Comparison of ENCODE assay signal across 23 cellular contexts in genomic region chr1:21059021-21059420, GRCh38.
A peak's percentile ranks its signal among the peaks of the same experiment; 100 is the strongest.
DNase-seq lines count a peak whose midpoint lies in the region; ATAC-seq, FAIRE-seq and TF ChIP-seq lines count a peak whose summit lies in the region.
"Had no signal": no experiment of that assay in that cellular context is flagged by ENCODE, and none has a peak within 500 bp of the region (broad histone marks: within the 10 kb centered on the region; RNA-seq: fewer than 3 reads in every experiment).

No MANE protein-coding gene starts in this region.

- no peak overlapping the region for H2BK120ac ChIP-seq in H9 (ENCODE audit: low read depth, low read length, poor library complexity, severe bottlenecking)

- H3K23me2 ChIP-seq in H9 (ENCODE audit: insufficient read length, low read depth, low read length, poor library complexity, severe bottlenecking): no peaks in the 10 kb centered on the region

- H3K9me3 Mint-ChIP-seq in astrocyte (ENCODE audit: unreplicated experiment) (no peaks in the 10 kb centered on the region), H9 (peaks cover 5 to 8% of the 10 kb centered on the region in 2 experiments)
- no peaks in the 10 kb centered on the region for H3K9me3 Mint-ChIP-seq in activated T-cell treated with anti-CD3 and anti-CD28 coated beads, Interleukin-2, amount 50 U/mL, for 24 hours
- H3K9me3 Mint-ChIP-seq in activated T-cell treated with anti-CD3 and anti-CD28 coated beads, Interleukin-2, amount 50 U/mL, for 72 hours: no peaks in the 10 kb centered on the region
- H3K9me3 Mint-ChIP-seq: CD4-positive, CD25-positive, alpha-beta regulatory T cell; HFFc6 had no signal

- H2AFZ ChIP-seq in astrocyte (ENCODE audit: low read depth, low read length): no peak overlapping the region
- no peak overlapping the region for H2AFZ ChIP-seq in H9 (ENCODE audit: low read length)
- H2AFZ ChIP-seq: PC-9 had no signal

- H3K4me2 ChIP-seq in astrocyte (ENCODE audit: low read length) (no peak overlapping the region), H9 (ENCODE audit: insufficient read depth, insufficient read length, low read length) (no peak overlapping the region)
- H3K4me2 ChIP-seq: PC-9 had no signal

- peaks cover 7% of the 10 kb centered on the region for H3K4me1 Mint-ChIP-seq in astrocyte (ENCODE audit: low read depth, unreplicated experiment)
- no peaks in the 10 kb centered on the region for H3K4me1 Mint-ChIP-seq in activated T-cell treated with anti-CD3 and anti-CD28 coated beads, Interleukin-2, amount 50 U/mL, for 24 hours (ENCODE audit: low read depth)
- H3K4me1 Mint-ChIP-seq in activated T-cell treated with anti-CD3 and anti-CD28 coated beads, Interleukin-2, amount 50 U/mL, for 72 hours (ENCODE audit: low read depth): no peaks in the 10 kb centered on the region
- 0 out of 4 replicates have a peak, but pooled peaks cover 0 to 5% of the 10 kb centered on the region in 2 experiments for H3K4me1 Mint-ChIP-seq in H9

- FAIRE-seq in astrocyte (lab: Jason Lieb, UNC): peak; percentile 64
- FAIRE-seq: GM12878 had no signal

- peaks cover 7% of the 10 kb centered on the region for H3K36me3 Mint-ChIP-seq in astrocyte (ENCODE audit: low read depth, unreplicated experiment)
- H3K36me3 Mint-ChIP-seq in activated T-cell treated with anti-CD3 and anti-CD28 coated beads, Interleukin-2, amount 50 U/mL, for 24 hours (ENCODE audit: low read depth): no peaks in the 10 kb centered on the region
- H3K36me3 Mint-ChIP-seq in activated T-cell treated with anti-CD3 and anti-CD28 coated beads, Interleukin-2, amount 50 U/mL, for 72 hours (ENCODE audit: insufficient read depth in 2 of 2): peaks cover 0 to 2% of the 10 kb centered on the region in 2 donors
- H3K36me3 Mint-ChIP-seq in H9 (ENCODE audit: insufficient read depth in 1 of 3, low read depth in 3 of 3): peaks cover 8 to 11% (median 9%) of the 10 kb centered on the region in 3 experiments
- H3K36me3 Mint-ChIP-seq: CD4-positive, CD25-positive, alpha-beta regulatory T cell had no signal

- no peak overlapping the region for H4K91ac ChIP-seq in H9 (ENCODE audit: insufficient read length, low read depth, low read length)

- peaks cover 41% of the 10 kb centered on the region for H4K20me1 ChIP-seq in astrocyte (ENCODE audit: insufficient read depth, low read length)
- no peaks in the 10 kb centered on the region for H4K20me1 ChIP-seq in H9 (ENCODE audit: control insufficient read depth, insufficient read depth, insufficient read length)

- no peaks in the 10 kb centered on the region for H3K79me1 ChIP-seq in H9 (ENCODE audit: insufficient read depth, low read depth, low read length, poor library complexity, severe bottlenecking)

- H3K9me3 ChIP-seq in cardiac muscle cell (ENCODE audit: low read depth) (no peaks in the 10 kb centered on the region), astrocyte (ENCODE audit: insufficient read depth, low read depth, low read length) (no peaks in the 10 kb centered on the region), H9 (ENCODE audit: control insufficient read depth, low read depth, low read length) (no peaks in the 10 kb centered on the region)
- H3K9me3 ChIP-seq: Caco-2, MG63 had no signal

- no peak overlapping the region for H4K8ac ChIP-seq in H9 (replicated peaks; ENCODE audit: insufficient read length, low read depth, low read length)

- H2BK12ac ChIP-seq in H9 (ENCODE audit: insufficient read length, low read depth, low read length): no peak overlapping the region

- H3K56ac ChIP-seq in H9 (ENCODE audit: insufficient read length, low read depth, low read length): no peak overlapping the region

- H3K4me3 Mint-ChIP-seq in astrocyte (ENCODE audit: unreplicated experiment) (no peak overlapping the region), H9 (no peak overlapping the region)
- no peak overlapping the region for H3K4me3 Mint-ChIP-seq in activated T-cell treated with anti-CD3 and anti-CD28 coated beads, Interleukin-2, amount 50 U/mL, for 24 hours
- no peak overlapping the region for H3K4me3 Mint-ChIP-seq in activated T-cell treated with anti-CD3 and anti-CD28 coated beads, Interleukin-2, amount 50 U/mL, for 72 hours
- H3K4me3 Mint-ChIP-seq: B cell; CD4-positive, CD25-positive, alpha-beta regulatory T cell; HFFc6 had no signal

- H3K27me3 ChIP-seq in cardiac muscle cell: no peaks in the 10 kb centered on the region
- H3K27me3 ChIP-seq in astrocyte (ENCODE audit: insufficient read depth, low read length): no peaks in the 10 kb centered on the region
- no peaks in the 10 kb centered on the region for H3K27me3 ChIP-seq in H9 (ENCODE audit: insufficient read depth, low read length)
- H3K27me3 ChIP-seq: MG63 had no signal

- H3K36me3 ChIP-seq in cardiac muscle cell (peaks cover 5% of the 10 kb centered on the region), astrocyte (ENCODE audit: insufficient read depth, low read length) (no peaks in the 10 kb centered on the region)

- H3K4me3 ChIP-seq in cardiac muscle cell (no peak overlapping the region), astrocyte (ENCODE audit: insufficient read depth, low read depth, low read length) (no peak overlapping the region)
- H3K4me3 ChIP-seq: GM12878, MG63, PC-9 had no signal

- TF ChIP-seq CTCF in cardiac muscle cell (IDR thresholded peaks at IDR 0.05; ENCODE audit: low read depth, low read length) (no peak), astrocyte (IDR thresholded peaks at IDR 0.05; ENCODE audit: insufficient read depth, low read depth, low read length) (no peak), H9 (conservative IDR thresholded peaks at IDR 0.05) (no peak)

- ATAC-seq in activated T-cell treated with anti-CD3 and anti-CD28 coated beads, Interleukin-2, amount 50 U/mL, for 72 hours (replicated peaks in 1 of 2): no peak
- ATAC-seq in HG02759 (IDR thresholded peaks at IDR 0.05; ENCODE audit: unreplicated experiment): no peak
- ATAC-seq: GM12878 had no signal

- H2AK5ac ChIP-seq in H9 (ENCODE audit: insufficient read length, low read length): no peak overlapping the region

- no peaks in the 10 kb centered on the region for H3K27me3 Mint-ChIP-seq in astrocyte (ENCODE audit: low read depth, unreplicated experiment)
- no peaks in the 10 kb centered on the region for H3K27me3 Mint-ChIP-seq in activated T-cell treated with anti-CD3 and anti-CD28 coated beads, Interleukin-2, amount 50 U/mL, for 24 hours
- H3K27me3 Mint-ChIP-seq in activated T-cell treated with anti-CD3 and anti-CD28 coated beads, Interleukin-2, amount 50 U/mL, for 72 hours (ENCODE audit: low read depth): no peaks in the 10 kb centered on the region
- H3K27me3 Mint-ChIP-seq in H9 (ENCODE audit: low read depth): no peaks in the 10 kb centered on the region
- H3K27me3 Mint-ChIP-seq: B cell; CD4-positive, CD25-positive, alpha-beta regulatory T cell had no signal

- no peak overlapping the region for H2BK5ac ChIP-seq in H9 (ENCODE audit: insufficient read length, low read length)

- DNase-seq in cardiac muscle cell (ENCODE audit: low read depth in 1 of 2, low spot score in 1 of 2): no peak
- no peak for DNase-seq in cardiac septum (ENCODE audit: low spot score)
- DNase-seq in astrocyte (ENCODE audit: low read depth): no peak
- DNase-seq in hepatic stellate cell (ENCODE audit: low spot score): peak; percentile 12
- no peak for DNase-seq in activated T-cell treated with anti-CD3 and anti-CD28 coated beads, Interleukin-2, amount 50 U/mL, for 24 hours
- no peak for DNase-seq in activated T-cell treated with anti-CD3 and anti-CD28 coated beads, Interleukin-2, amount 50 U/mL, for 72 hours
- no peak for DNase-seq in H9
- DNase-seq: 8988T; Caco-2; CD4-positive, CD25-positive, alpha-beta regulatory T cell; EL; HFFc6; Karpas-422; MG63; NCI-H1048; NCI-H1436; NCI-H2029 treated with DMSO at 0.1 percent for 48 hours; NCI-H2171; NCI-H526; PC-9 had no signal

- no peak overlapping the region for H3K14ac ChIP-seq in H9 (ENCODE audit: insufficient read depth, low read length)

- H4K5ac ChIP-seq in H9 (ENCODE audit: insufficient read length, low read depth, low read length): no peak overlapping the region

- no peak overlapping the region for H2BK15ac ChIP-seq in H9 (ENCODE audit: low read depth, low read length)

- no peak overlapping the region for H3T11ph ChIP-seq in H9 (ENCODE audit: low read length)

- intact Hi-C loops in cardiac septum (cut with DNase I): no loop called here

- H3K9ac ChIP-seq in astrocyte (ENCODE audit: low read length) (no peak overlapping the region), H9 (ENCODE audit: extremely low read depth, insufficient read length, low read length) (no peak overlapping the region)

- H3K4me1 ChIP-seq in cardiac muscle cell (ENCODE audit: low read depth) (peaks cover 10% of the 10 kb centered on the region), astrocyte (ENCODE audit: insufficient read depth, low read length) (no peaks in the 10 kb centered on the region), H9 (ENCODE audit: insufficient read depth, low read length) (no peaks in the 10 kb centered on the region)
- H3K4me1 ChIP-seq: Caco-2 had no signal

- peak overlapping the region; percentile 1 for H3K27ac ChIP-seq in cardiac muscle cell
- H3K27ac ChIP-seq in astrocyte (ENCODE audit: low read depth, low read length): no peak overlapping the region
- H3K27ac ChIP-seq in H9 (ENCODE audit: insufficient read length, low read depth, low read length): no peak overlapping the region
- H3K27ac ChIP-seq: PC-9 had no signal

- no peak overlapping the region for H2BK20ac ChIP-seq in H9 (ENCODE audit: low read depth, low read length, poor library complexity, severe bottlenecking)

- peaks cover 43% of the 10 kb centered on the region for H3K79me2 ChIP-seq in astrocyte (ENCODE audit: insufficient read depth, low read length)
- H3K79me2 ChIP-seq in H9 (ENCODE audit: insufficient read depth, low read length): no peaks in the 10 kb centered on the region

- no peak overlapping the region for H3K4ac ChIP-seq in H9 (ENCODE audit: low read depth, low read length)

- H3K27ac Mint-ChIP-seq in astrocyte (ENCODE audit: unreplicated experiment) (no peak overlapping the region), H9 (no peak overlapping the region)
- no peak overlapping the region for H3K27ac Mint-ChIP-seq in activated T-cell treated with anti-CD3 and anti-CD28 coated beads, Interleukin-2, amount 50 U/mL, for 24 hours
- no peak overlapping the region for H3K27ac Mint-ChIP-seq in activated T-cell treated with anti-CD3 and anti-CD28 coated beads, Interleukin-2, amount 50 U/mL, for 72 hours
- H3K27ac Mint-ChIP-seq: B cell, HFFc6 had no signal

- no peak overlapping the region for H3K18ac ChIP-seq in H9 (ENCODE audit: insufficient read length, low read depth, low read length)

- no peak overlapping the region for H3K23ac ChIP-seq in H9 (ENCODE audit: insufficient read length, low read depth, low read length)
